In genomic region chr22:37731804-37732471, GRCh38 we compare ENCODE assay signal across 12 cellular contexts. TPM values are rescaled to one million over a fixed set of nuclear protein-coding genes. Genes with fewer than 3 reads are reported as not detected.
DNase-seq lines count a peak whose midpoint lies in the region; ATAC-seq, FAIRE-seq and TF ChIP-seq lines count a peak whose summit lies in the region.
"Had no signal": no experiment of that assay in that cellular context is flagged by ENCODE, and none has a peak within 500 bp of the region (broad histone marks: within the 10 kb centered on the region; RNA-seq: fewer than 3 reads in every experiment).

No MANE protein-coding gene starts in this region.

- TF ChIP-seq CTCF in lower lobe of right lung (IDR thresholded peaks at IDR 0.05): no peak

- H3K27me3 ChIP-seq in BLaER1 treated with 17β-estradiol and CSF1 and Interleukin-3, amounts not matched to agents 10 nM and 100 nM: no peaks in the 10 kb centered on the region
- H3K27me3 ChIP-seq in HUES48 (ENCODE audit: control insufficient read depth, insufficient read depth, low read length) (peaks cover 12% of the 10 kb centered on the region), lower lobe of right lung (ENCODE audit: low read depth) (no peaks in the 10 kb centered on the region)

- H3K9me3 ChIP-seq in BLaER1 treated with 17β-estradiol and CSF1 and Interleukin-3, amounts not matched to agents 10 nM and 100 nM (replicated peaks in 1 of 11): no peaks in the 10 kb centered on the region
- H3K9me3 ChIP-seq in HUES48 (ENCODE audit: control insufficient read depth, insufficient read depth, low read length): no peaks in the 10 kb centered on the region
- no peaks in the 10 kb centered on the region for H3K9me3 ChIP-seq in lower lobe of right lung

- H3K4me2 ChIP-seq in BLaER1 treated with 17β-estradiol and CSF1 and Interleukin-3, amounts not matched to agents 10 nM and 100 nM: peak overlapping the region; percentile 79 to 95 (median 90)

- H4K20me1 ChIP-seq in BLaER1 treated with 17β-estradiol and CSF1 and Interleukin-3, amounts not matched to agents 10 nM and 100 nM: no peaks in the 10 kb centered on the region

- no peak for FAIRE-seq in H54 (lab: Jason Lieb, UNC)

- no peak overlapping the region for H3K4me3 ChIP-seq in BLaER1 treated with 17β-estradiol and CSF1 and Interleukin-3, amounts not matched to agents 10 nM and 100 nM
- H3K4me3 ChIP-seq in HUES48 (ENCODE audit: low read depth, low read length) (no peak overlapping the region), lower lobe of right lung (no peak overlapping the region)
- H3K4me3 ChIP-seq: skin epidermis had no signal

- in situ Hi-C loops in G401 (cut with HindIII; ENCODE audit: low sequenced_read_pairs): no loop called here

- H3K4me1 ChIP-seq in BLaER1 treated with 17β-estradiol and CSF1 and Interleukin-3, amounts not matched to agents 10 nM and 100 nM: peaks cover 69 to 100% (median 99%) of the 10 kb centered on the region in 10 experiments
- H3K4me1 ChIP-seq in HUES48 (ENCODE audit: control insufficient read depth, insufficient read depth, low read length): no peaks in the 10 kb centered on the region
- H3K4me1 ChIP-seq in lower lobe of right lung: peaks cover 50% of the 10 kb centered on the region

- H3K36me3 ChIP-seq in BLaER1 treated with 17β-estradiol and CSF1 and Interleukin-3, amounts not matched to agents 10 nM and 100 nM: no peaks in the 10 kb centered on the region; a peak in 1 of 22 replicates
- peaks cover 9% of the 10 kb centered on the region for H3K36me3 ChIP-seq in HUES48 (ENCODE audit: control insufficient read depth, insufficient read depth, low read length)
- no peaks in the 10 kb centered on the region for H3K36me3 ChIP-seq in lower lobe of right lung

- no peak for TF ChIP-seq POLR2A in H54 (IDR thresholded peaks at IDR 0.05; ENCODE audit: low read depth, low read length)

- DNase-seq in UCSD-AML1 (lab: John Stamatoyannopoulos, UW; ENCODE audit: unreplicated experiment) (peak; percentile 42), lower lobe of right lung (no peak), ecto neural progenitor cell (ENCODE audit: low spot score) (no peak), G401 (ENCODE audit: low spot score) (no peak), H54 (ENCODE audit: insufficient read length, low spot score) (no peak)
- DNase-seq: activated CD4-positive, CD25-positive, alpha-beta regulatory T cell treated with anti-CD3 and anti-CD28 coated beads, Interleukin-2, amount 50 U/mL, for 72 hours; activated naive CD8-positive, alpha-beta T cell treated with anti-CD3 and anti-CD28 coated beads, Interleukin-2, amount 10 ng/mL, durations not matched to agents 7 days and 5 days; CD4-positive, alpha-beta memory T cell had no signal

- H3K27ac ChIP-seq in BLaER1 treated with 17β-estradiol and CSF1 and Interleukin-3, amounts not matched to agents 10 nM and 100 nM: peak overlapping the region; percentile 68 to 99 (median 93)
- H3K27ac ChIP-seq in HUES48 (ENCODE audit: low read depth, low read length) (peak overlapping the region; percentile 55), lower lobe of right lung (peak overlapping the region; percentile 5)

- intact Hi-C loops in lower lobe of right lung (cut with DNase I): no loop called here

- peak overlapping the region; percentile 51 to 86 (median 80); a peak in 20 of 22 replicates for H3K9ac ChIP-seq in BLaER1 treated with 17β-estradiol and CSF1 and Interleukin-3, amounts not matched to agents 10 nM and 100 nM
- no peak overlapping the region for H3K9ac ChIP-seq in HUES48 (ENCODE audit: low read depth, low read length)

- ATAC-seq in lower lobe of right lung (peak; percentile 41 to 43), GM19467 (IDR thresholded peaks at IDR 0.05; ENCODE audit: unreplicated experiment) (no peak)

RNA-seq across cellular contexts. Expression of gene TRIOBP, which starts 35.1 kb away (rescaled TPM):
- 78.8 TPM for total RNA-seq in lower lobe of right lung
- 80.9 and 98.8 TPM in 2 replicates for total RNA-seq in G401 (2014; rRNA removed; shearing (Covaris generic))

RNA-seq across cellular contexts. Expression of gene NOL12, which starts 45.8 kb away (rescaled TPM):
- 23.0 TPM for total RNA-seq in lower lobe of right lung
- 30.2 and 44.8 TPM in 2 replicates for total RNA-seq in G401 (2014; rRNA removed; shearing (Covaris generic))

RNA-seq across cellular contexts. Expression of gene LGALS1, which starts 56.5 kb away (rescaled TPM):
- total RNA-seq in lower lobe of right lung: 425 TPM
- total RNA-seq in G401 (2014; rRNA removed; shearing (Covaris generic)): 435 and 601 TPM in 2 replicates

Comparison
In these comparisons a context has a peak if more than half of its experiments do, and no peak if none do; other contexts are left out.
1. H3K27ac ChIP-seq: peak in every context shown above with its lines; median percentile 93 in BLaER1 treated with 17β-estradiol and CSF1 and Interleukin-3, amounts not matched to agents 10 nM and 100 nM; 55 in HUES48; 5 in lower lobe of right lung.